In the genomic region with DNA sequence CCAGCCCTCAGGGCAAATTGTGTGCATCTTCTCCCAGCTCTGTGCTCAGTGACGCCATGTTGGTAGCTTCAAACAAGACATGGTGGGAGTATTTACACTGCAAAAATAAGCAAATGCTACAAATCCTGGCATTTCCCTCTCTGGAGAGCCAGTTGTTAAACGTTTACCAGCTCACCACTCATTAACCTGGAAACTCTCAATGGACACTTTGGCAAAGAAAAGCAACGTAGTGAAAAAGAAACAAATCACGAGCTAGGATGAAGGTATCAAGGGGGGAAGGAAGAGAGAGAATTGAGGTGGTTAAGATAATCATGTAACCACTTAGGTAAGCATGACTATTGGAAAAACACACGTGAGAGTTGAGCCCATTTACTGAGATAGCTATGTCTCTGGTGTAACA, we compare ENCODE assay signal across 12 cellular contexts.
"Had no signal": no experiment of that assay in that cellular context is flagged by ENCODE, and none has a peak within 500 bp of the region (broad histone marks: within the 10 kb centered on the region; RNA-seq: fewer than 3 reads in every experiment).

No MANE protein-coding gene starts in this region.

- ATAC-seq: activated CD8-positive, alpha-beta T cell treated with anti-CD3 and anti-CD28 coated beads, Interleukin-2, amount 10 ng/mL, durations not matched to agents 7 days and 5 days; right cardiac atrium; stimulated activated naive CD8-positive, alpha-beta T cell treated with anti-CD3 and anti-CD28 coated beads, Interleukin-15, Interleukin-2, amounts not matched to agents 100 U/mL and 50 U/mL, for 24 hours had no signal

- DNase-seq: activated CD4-positive, alpha-beta T cell treated with anti-CD3 and anti-CD28 coated beads, Interleukin-2, amount 10 ng/mL, durations not matched to agents 7 days and 5 days; activated CD8-positive, alpha-beta T cell treated with anti-CD3 and anti-CD28 coated beads, Interleukin-2, amount 10 ng/mL, durations not matched to agents 7 days and 5 days; activated naive CD4-positive, alpha-beta T cell treated with Interleukin-2 at 50 U/mL for 16 hours; activated T-cell treated with anti-CD3 and anti-CD28 coated beads, Interleukin-2, amount 50 U/mL, for 24 hours; effector CD8-positive, alpha-beta T cell; left ventricle myocardium inferior; naive B cell; right cardiac atrium; stimulated activated naive CD8-positive, alpha-beta T cell treated with anti-CD3 and anti-CD28 coated beads, Interleukin-15, Interleukin-2, amounts not matched to agents 100 U/mL and 50 U/mL, for 24 hours; substantia nigra; T-helper 1 cell; T1000 had no signal
